Comparison of ENCODE assay signal across 8 cellular contexts in genomic region chr2:202965810-202966454, GRCh38. TPM values are rescaled to one million over a fixed set of nuclear protein-coding genes. Genes with fewer than 3 reads are reported as not detected.
DNase-seq lines count a peak whose midpoint lies in the region; ATAC-seq, FAIRE-seq and TF ChIP-seq lines count a peak whose summit lies in the region.

No MANE protein-coding gene starts in this region.

- no peaks in the 10 kb centered on the region for H3K9me2 ChIP-seq in OCI-LY7 (ENCODE audit: insufficient read depth, low read length)

- H3K36me3 ChIP-seq in pancreas (no peaks in the 10 kb centered on the region), ovary (no peaks in the 10 kb centered on the region), OCI-LY7 (ENCODE audit: insufficient read depth, low read length) (no peaks in the 10 kb centered on the region)

- intact Hi-C loops in pancreas (cut with DNase I) (no loop called here), ovary (cut with DNase I) (no loop called here), OCI-LY7 (cut with micrococcal nuclease; ENCODE audit: unreplicated experiment) (no loop called here)

- H3K4me3 Mint-ChIP-seq in activated T-cell treated with anti-CD3 and anti-CD28 coated beads, Interleukin-2, amount 50 U/mL, for 24 hours = no peak overlapping the region
- no peak overlapping the region for H3K4me3 Mint-ChIP-seq in T-helper 2 cell treated with Interferon-gamma antibody and Interleukin-4, amounts not matched to agents 5 μg/mL and 100 μg/mL, for 36 hours

- CTCF ChIA-PET in OCI-LY7 (lab: Charles Lee; ENCODE audit: unreplicated experiment) = no interaction called here

- peaks cover 5% of the 10 kb centered on the region for H3K4me1 Mint-ChIP-seq in activated T-cell treated with anti-CD3 and anti-CD28 coated beads, Interleukin-2, amount 50 U/mL, for 24 hours (ENCODE audit: low read depth)
- peaks cover 9% of the 10 kb centered on the region for H3K4me1 Mint-ChIP-seq in T-helper 2 cell treated with Interferon-gamma antibody and Interleukin-4, amounts not matched to agents 5 μg/mL and 100 μg/mL, for 36 hours (ENCODE audit: low read depth)

- no peak overlapping the region for H2AFZ ChIP-seq in OCI-LY7 (ENCODE audit: low read length)

- H3K27ac ChIP-seq in pancreas (no peak overlapping the region), ovary (no peak overlapping the region), OCI-LY7 (ENCODE audit: low read depth, low read length, poor library complexity, severe bottlenecking) (no peak overlapping the region)

- H3K36me3 Mint-ChIP-seq in activated T-cell treated with anti-CD3 and anti-CD28 coated beads, Interleukin-2, amount 50 U/mL, for 24 hours (ENCODE audit: low read depth) = peaks cover 6% of the 10 kb centered on the region
- H3K36me3 Mint-ChIP-seq in T-helper 2 cell treated with Interferon-gamma antibody and Interleukin-4, amounts not matched to agents 5 μg/mL and 100 μg/mL, for 36 hours (ENCODE audit: low read depth) = peaks cover 3% of the 10 kb centered on the region

- no peaks in the 10 kb centered on the region for H3K4me1 ChIP-seq in pancreas
- no peaks in the 10 kb centered on the region for H3K4me1 ChIP-seq in ovary (ENCODE audit: insufficient read depth)
- no peaks in the 10 kb centered on the region for H3K4me1 ChIP-seq in OCI-LY7 (ENCODE audit: insufficient read depth, low read length, poor library complexity, severe bottlenecking)

- WGBS in pancreas, 2 donors = 69 to 79% methylated on average over 5 of the region's 5 CpGs
- WGBS in ovary, 3 donors = 44 to 59% (median 49%) methylated on average over 5 of the region's 5 CpGs

- DNase-seq in activated T-cell treated with anti-CD3 and anti-CD28 coated beads, Interleukin-2, amount 50 U/mL, for 24 hours = no peak
- DNase-seq in activated T-cell treated with anti-CD3 and anti-CD28 coated beads for 4 hours (no peak), hepatic stellate cell (ENCODE audit: low spot score) (peak; percentile 6), pancreas (no peak), ovary (no peak), OCI-LY7 (ENCODE audit: low spot score) (no peak)
- peak; percentile 32 for DNase-seq in T-helper 2 cell treated with Interferon-gamma antibody and Interleukin-4, amounts not matched to agents 5 μg/mL and 100 μg/mL, for 36 hours (ENCODE audit: low spot score)

- no peaks in the 10 kb centered on the region for H3K27me3 ChIP-seq in pancreas
- H3K27me3 ChIP-seq in ovary = no peaks in the 10 kb centered on the region

- no peaks in the 10 kb centered on the region for H3K27me3 Mint-ChIP-seq in activated T-cell treated with anti-CD3 and anti-CD28 coated beads, Interleukin-2, amount 50 U/mL, for 24 hours
- no peaks in the 10 kb centered on the region for H3K27me3 Mint-ChIP-seq in T-helper 2 cell treated with Interferon-gamma antibody and Interleukin-4, amounts not matched to agents 5 μg/mL and 100 μg/mL, for 36 hours (ENCODE audit: low read depth)

- H3K4me2 ChIP-seq in OCI-LY7 (ENCODE audit: low read length) = no peak overlapping the region

- H4K20me1 ChIP-seq in OCI-LY7 (ENCODE audit: insufficient read depth, low read length) = no peaks in the 10 kb centered on the region

- no peak overlapping the region for H3K4me3 ChIP-seq in pancreas
- H3K4me3 ChIP-seq in ovary = no peak overlapping the region
- H3K4me3 ChIP-seq in OCI-LY7 (ENCODE audit: low read depth, low read length, poor library complexity, severe bottlenecking) = no peak overlapping the region

- TF ChIP-seq POLR2A in ovary (IDR thresholded peaks at IDR 0.05) = no peak

- POLR2A ChIA-PET in OCI-LY7 (lab: Charles Lee) = interaction anchor here (1.5 kb wide), 1 partner anchor 20 kb away, joined by 4 read pairs; no protein-coding TSS in a partner anchor

- TF ChIP-seq EP300 in ovary (IDR thresholded peaks at IDR 0.05) = no peak

- no peak for FAIRE-seq in pancreas (lab: Jason Lieb, UNC)

- no peaks in the 10 kb centered on the region for H3K79me2 ChIP-seq in OCI-LY7 (ENCODE audit: insufficient read depth, low read depth, low read length)

- ATAC-seq in HG02973 (IDR thresholded peaks at IDR 0.05; ENCODE audit: unreplicated experiment) (peak; percentile 83), pancreas (no peak)

- no peaks in the 10 kb centered on the region for H3K9me3 Mint-ChIP-seq in activated T-cell treated with anti-CD3 and anti-CD28 coated beads, Interleukin-2, amount 50 U/mL, for 24 hours
- H3K9me3 Mint-ChIP-seq in T-helper 2 cell treated with Interferon-gamma antibody and Interleukin-4, amounts not matched to agents 5 μg/mL and 100 μg/mL, for 36 hours = no peaks in the 10 kb centered on the region

- H3K9me3 ChIP-seq in pancreas = no peaks in the 10 kb centered on the region
- H3K9me3 ChIP-seq in ovary = no peaks in the 10 kb centered on the region
- H3K9me3 ChIP-seq in OCI-LY7 (ENCODE audit: low read length) = no peaks in the 10 kb centered on the region

- peak overlapping the region; percentile 77 for H3K27ac Mint-ChIP-seq in activated T-cell treated with anti-CD3 and anti-CD28 coated beads, Interleukin-2, amount 50 U/mL, for 24 hours
- no peak overlapping the region for H3K27ac Mint-ChIP-seq in T-helper 2 cell treated with Interferon-gamma antibody and Interleukin-4, amounts not matched to agents 5 μg/mL and 100 μg/mL, for 36 hours

- BruUV-seq in OCI-LY7 (replicated peaks; lab: Mats Ljungman, UMichigan) = no TSS peak

- TF ChIP-seq CTCF in pancreas (IDR thresholded peaks at IDR 0.05) (no peak), ovary (IDR thresholded peaks at IDR 0.05) (no peak), OCI-LY7 (conservative IDR thresholded peaks at IDR 0.05; ENCODE audit: low read length) (no peak)

RNA-seq across cellular contexts. Expression of gene NBEAL1, which starts 48.7 kb away (rescaled TPM):
- total RNA-seq in pancreas (10 to 100 TPM; 11.4 to 27.2 (median 16.4) TPM), ovary (10 to 100 TPM; 21.3 to 36.2 (median 29.3) TPM), OCI-LY7 (2022) (10.4 and 12.7 TPM in 2 replicates)
- polyA plus RNA-seq in pancreas (1 to 10 TPM; 4.0 to 5.1 TPM), ovary (10 to 100 TPM in 1 of 2 donors, 1 to 10 TPM in 1; 4.6 to 10.5 TPM)
- total RNA-seq in OCI-LY7 (2014; rRNA removed; shearing (Covaris generic)) = 5.3 and 5.9 TPM in 2 replicates

RNA-seq across cellular contexts. Expression of gene CARF, which starts 53.9 kb away (rescaled TPM):
- total RNA-seq in pancreas (1 to 10 TPM; 2.1 to 5.7 (median 4.9) TPM), ovary (10 to 100 TPM; 11.1 to 15.5 (median 13.5) TPM), OCI-LY7 (2022) (17.5 and 21.4 TPM in 2 replicates)
- polyA plus RNA-seq in pancreas (1 to 10 TPM; 1.3 to 4.0 TPM), ovary (1 to 10 TPM; 4.4 to 9.8 TPM)
- total RNA-seq in OCI-LY7 (2014; rRNA removed; shearing (Covaris generic)) = 12.5 and 14.7 TPM in 2 replicates

RNA-seq across cellular contexts. Expression of gene WDR12, which starts 54.5 kb away (rescaled TPM):
- total RNA-seq in pancreas = 10 to 100 TPM in 4 of 6 donors, 1 to 10 TPM in 2; 5.4 to 17.5 (median 14.9) TPM
- polyA plus RNA-seq in pancreas = 10 to 100 TPM; 10.7 to 15.0 TPM
- 10 to 100 TPM in 6 of 7 donors, 1 to 10 TPM in 1; 7.7 to 45.2 (median 29.2) TPM for total RNA-seq in ovary
- polyA plus RNA-seq in ovary = 10 to 100 TPM in 1 of 2 donors, 1 to 10 TPM in 1; 9.3 to 29.2 TPM
- 38.4 and 54.1 TPM in 2 replicates for total RNA-seq in OCI-LY7 (2014; rRNA removed; shearing (Covaris generic))
- 82.2 and 91.4 TPM in 2 replicates for total RNA-seq in OCI-LY7 (2022)

Comparison
In these comparisons a context has a peak if more than half of its experiments do, and no peak if none do; other contexts are left out.
1. DNase-seq: peak in T-helper 2 cell treated with Interferon-gamma antibody and Interleukin-4, amounts not matched to agents 5 μg/mL and 100 μg/mL, for 36 hours (single experiment) and hepatic stellate cell (single experiment); none in activated T-cell treated with anti-CD3 and anti-CD28 coated beads, Interleukin-2, amount 50 U/mL, for 24 hours (single experiment), activated T-cell treated with anti-CD3 and anti-CD28 coated beads for 4 hours (single experiment), pancreas (0 of 6), ovary (0 of 5) and OCI-LY7 (single experiment).